Comparison of ENCODE assay signal across 8 cellular contexts in genomic region chr9:70519912-70520724, GRCh38.
DNase-seq lines count a peak whose midpoint lies in the region; ATAC-seq and TF ChIP-seq lines count a peak whose summit lies in the region.

No MANE protein-coding gene starts in this region.

- no peak overlapping the region for H2BK15ac ChIP-seq in H9 (ENCODE audit: low read depth, low read length)

- H3K27ac ChIP-seq in lung (ENCODE audit: low read depth in 1 of 2, low read length in 1 of 2) (no peak overlapping the region), H9 (ENCODE audit: insufficient read length, low read depth, low read length) (no peak overlapping the region)

- no peak overlapping the region for H2BK12ac ChIP-seq in H9 (ENCODE audit: insufficient read length, low read depth, low read length)

- peak; percentile 43 for DNase-seq in activated CD8-positive, alpha-beta memory T cell treated with anti-CD3 and anti-CD28 coated beads, Interleukin-2, amount 10 ng/mL, durations not matched to agents 7 days and 5 days
- DNase-seq in activated CD8-positive, alpha-beta memory T cell treated with anti-CD3 and anti-CD28 coated beads, Interleukin-2, amount 50 U/mL, for 4 hours, result no peak
- DNase-seq in lung (ENCODE audit: low spot score) (no peak), H9 (no peak), omental fat pad (ENCODE audit: low spot score) (no peak), hepatic stellate cell (ENCODE audit: low spot score) (no peak)

- H3K79me2 ChIP-seq in H9 (ENCODE audit: insufficient read depth, low read length), result no peaks in the 10 kb centered on the region

- H3K4me1 Mint-ChIP-seq in activated CD8-positive, alpha-beta memory T cell treated with anti-CD3 and anti-CD28 coated beads, Interleukin-2, amount 10 ng/mL, durations not matched to agents 7 days and 5 days, result peaks cover 18% of the 10 kb centered on the region
- H3K4me1 Mint-ChIP-seq in H9, result peaks cover 4 to 6% of the 10 kb centered on the region in 2 experiments; a peak in 1 of 4 replicates

- H3K4me2 ChIP-seq in H9 (ENCODE audit: insufficient read depth, insufficient read length, low read length), result no peak overlapping the region

- peak overlapping the region; percentile 35 for H3K27ac Mint-ChIP-seq in activated CD8-positive, alpha-beta memory T cell treated with anti-CD3 and anti-CD28 coated beads, Interleukin-2, amount 10 ng/mL, durations not matched to agents 7 days and 5 days
- H3K27ac Mint-ChIP-seq in H9, result no peak overlapping the region

- no peak overlapping the region for H2BK20ac ChIP-seq in H9 (ENCODE audit: low read depth, low read length, poor library complexity, severe bottlenecking)

- H4K5ac ChIP-seq in H9 (ENCODE audit: insufficient read length, low read depth, low read length), result no peak overlapping the region

- peak; percentile 87 for ATAC-seq in activated CD8-positive, alpha-beta memory T cell treated with anti-CD3 and anti-CD28 coated beads, Interleukin-2, amount 10 ng/mL, durations not matched to agents 7 days and 5 days
- peak; percentile 78 for ATAC-seq in GM21576 (IDR thresholded peaks at IDR 0.05; ENCODE audit: unreplicated experiment)
- peak; percentile 74 for ATAC-seq in HG03565 (IDR thresholded peaks at IDR 0.05; ENCODE audit: unreplicated experiment)
- no peak for ATAC-seq in lung (ENCODE audit: insufficient read depth, low FRiP score)
- no peak for ATAC-seq in omental fat pad (ENCODE audit: low FRiP score)

- CTCF ChIA-PET in activated CD8-positive, alpha-beta memory T cell treated with anti-CD3 and anti-CD28 coated beads, Interleukin-2, amount 10 ng/mL, durations not matched to agents 7 days and 5 days (lab: Charles Lee), result interaction anchor here (0.8 to 2.2 kb wide), 8 partner anchors 8 to 110 kb away, joined by 3 to 6 read pairs (median 4); no protein-coding TSS in a partner anchor

- no peak overlapping the region for H2AK5ac ChIP-seq in H9 (ENCODE audit: insufficient read length, low read length)

- H3K4me3 ChIP-seq in lung, result peak overlapping the region; percentile 8

- no peaks in the 10 kb centered on the region for H4K20me1 ChIP-seq in H9 (ENCODE audit: control insufficient read depth, insufficient read depth, insufficient read length)

- H3K4me1 ChIP-seq in lung (ENCODE audit: control insufficient read depth in 2 of 2, insufficient read depth in 2 of 2, low read length in 2 of 2) (peaks cover 0 to 2% of the 10 kb centered on the region in 2 donors), H9 (ENCODE audit: insufficient read depth, low read length) (no peaks in the 10 kb centered on the region; the same call in 1 of the 2 replicates)

- H3K9ac ChIP-seq in H9 (ENCODE audit: extremely low read depth, insufficient read length, low read length), result no peak overlapping the region

- H4K91ac ChIP-seq in H9 (ENCODE audit: insufficient read length, low read depth, low read length), result no peak overlapping the region

- no peak overlapping the region for H3K56ac ChIP-seq in H9 (ENCODE audit: insufficient read length, low read depth, low read length)

- H3K4ac ChIP-seq in H9 (ENCODE audit: low read depth, low read length), result no peak overlapping the region

- no peaks in the 10 kb centered on the region for H3K23me2 ChIP-seq in H9 (ENCODE audit: insufficient read length, low read depth, low read length, poor library complexity, severe bottlenecking)

- H3T11ph ChIP-seq in H9 (ENCODE audit: low read length), result no peak overlapping the region

- H3K27me3 ChIP-seq in lung (ENCODE audit: control insufficient read depth, insufficient read depth) (no peaks in the 10 kb centered on the region), H9 (ENCODE audit: insufficient read depth, low read length) (no peaks in the 10 kb centered on the region)

- H3K9me3 Mint-ChIP-seq in activated CD8-positive, alpha-beta memory T cell treated with anti-CD3 and anti-CD28 coated beads, Interleukin-2, amount 10 ng/mL, durations not matched to agents 7 days and 5 days (ENCODE audit: low read depth), result peaks cover 9% of the 10 kb centered on the region
- peaks cover 7 to 10% of the 10 kb centered on the region in 2 experiments; a peak in 3 of 5 replicates for H3K9me3 Mint-ChIP-seq in H9

- no peak for TF ChIP-seq CTCF in lung (IDR thresholded peaks at IDR 0.05; ENCODE audit: control extremely low read depth, extremely low read depth)
- no peak for TF ChIP-seq CTCF in H9 (conservative IDR thresholded peaks at IDR 0.05)
- TF ChIP-seq CTCF in omental fat pad (IDR thresholded peaks at IDR 0.05), result no peak

- no peaks in the 10 kb centered on the region for H3K79me1 ChIP-seq in H9 (ENCODE audit: insufficient read depth, low read depth, low read length, poor library complexity, severe bottlenecking)

- H2BK5ac ChIP-seq in H9 (ENCODE audit: insufficient read length, low read length), result no peak overlapping the region

- H3K9me3 ChIP-seq in lung (ENCODE audit: control insufficient read depth in 2 of 2, insufficient read depth in 1 of 2, low read length in 1 of 2), result no peaks in the 10 kb centered on the region
- no peaks in the 10 kb centered on the region for H3K9me3 ChIP-seq in H9 (ENCODE audit: control insufficient read depth, low read depth, low read length)

- peak overlapping the region; percentile 15 for H3K4me3 Mint-ChIP-seq in activated CD8-positive, alpha-beta memory T cell treated with anti-CD3 and anti-CD28 coated beads, Interleukin-2, amount 10 ng/mL, durations not matched to agents 7 days and 5 days
- H3K4me3 Mint-ChIP-seq in H9, result no peak overlapping the region

- H3K23ac ChIP-seq in H9 (ENCODE audit: insufficient read length, low read depth, low read length), result no peak overlapping the region

- H2AFZ ChIP-seq in H9 (ENCODE audit: low read length), result no peak overlapping the region

- H3K36me3 ChIP-seq in lung (ENCODE audit: control insufficient read depth in 2 of 2, insufficient read depth in 2 of 2, low read length in 2 of 2), result no peaks in the 10 kb centered on the region

- peaks cover 13% of the 10 kb centered on the region for H3K36me3 Mint-ChIP-seq in activated CD8-positive, alpha-beta memory T cell treated with anti-CD3 and anti-CD28 coated beads, Interleukin-2, amount 10 ng/mL, durations not matched to agents 7 days and 5 days
- peaks cover 0 to 5% (median 3%) of the 10 kb centered on the region in 3 experiments; a peak in 2 of 7 replicates for H3K36me3 Mint-ChIP-seq in H9 (ENCODE audit: insufficient read depth in 1 of 3, low read depth in 3 of 3)

- no peak overlapping the region for H3K18ac ChIP-seq in H9 (ENCODE audit: insufficient read length, low read depth, low read length)

- H2BK120ac ChIP-seq in H9 (ENCODE audit: low read depth, low read length, poor library complexity, severe bottlenecking), result no peak overlapping the region

- 80 to 87% methylated on average over 11 of the region's 11 CpGs for WGBS in lung, 2 donors
- no CpG with 5 or more reads among the region's 11 CpGs for WGBS in H9 (ENCODE audit: extremely low coverage, insufficient read length, low lambda C conversion rate)

- no peak overlapping the region for H3K14ac ChIP-seq in H9 (ENCODE audit: insufficient read depth, low read length)

- H3K27me3 Mint-ChIP-seq in activated CD8-positive, alpha-beta memory T cell treated with anti-CD3 and anti-CD28 coated beads, Interleukin-2, amount 10 ng/mL, durations not matched to agents 7 days and 5 days, result no peaks in the 10 kb centered on the region
- H3K27me3 Mint-ChIP-seq in H9 (ENCODE audit: low read depth), result no peaks in the 10 kb centered on the region; the same call in 1 of the 2 replicates

- H4K8ac ChIP-seq in H9 (replicated peaks; ENCODE audit: insufficient read length, low read depth, low read length), result no peak overlapping the region

Comparison
In these comparisons a context has a peak if more than half of its experiments do, and no peak if none do; other contexts are left out.
1. ATAC-seq: peak in activated CD8-positive, alpha-beta memory T cell treated with anti-CD3 and anti-CD28 coated beads, Interleukin-2, amount 10 ng/mL, durations not matched to agents 7 days and 5 days (single experiment), GM21576 (single experiment) and HG03565 (single experiment); none in lung (single experiment) and omental fat pad (single experiment).